In the genomic region with DNA sequence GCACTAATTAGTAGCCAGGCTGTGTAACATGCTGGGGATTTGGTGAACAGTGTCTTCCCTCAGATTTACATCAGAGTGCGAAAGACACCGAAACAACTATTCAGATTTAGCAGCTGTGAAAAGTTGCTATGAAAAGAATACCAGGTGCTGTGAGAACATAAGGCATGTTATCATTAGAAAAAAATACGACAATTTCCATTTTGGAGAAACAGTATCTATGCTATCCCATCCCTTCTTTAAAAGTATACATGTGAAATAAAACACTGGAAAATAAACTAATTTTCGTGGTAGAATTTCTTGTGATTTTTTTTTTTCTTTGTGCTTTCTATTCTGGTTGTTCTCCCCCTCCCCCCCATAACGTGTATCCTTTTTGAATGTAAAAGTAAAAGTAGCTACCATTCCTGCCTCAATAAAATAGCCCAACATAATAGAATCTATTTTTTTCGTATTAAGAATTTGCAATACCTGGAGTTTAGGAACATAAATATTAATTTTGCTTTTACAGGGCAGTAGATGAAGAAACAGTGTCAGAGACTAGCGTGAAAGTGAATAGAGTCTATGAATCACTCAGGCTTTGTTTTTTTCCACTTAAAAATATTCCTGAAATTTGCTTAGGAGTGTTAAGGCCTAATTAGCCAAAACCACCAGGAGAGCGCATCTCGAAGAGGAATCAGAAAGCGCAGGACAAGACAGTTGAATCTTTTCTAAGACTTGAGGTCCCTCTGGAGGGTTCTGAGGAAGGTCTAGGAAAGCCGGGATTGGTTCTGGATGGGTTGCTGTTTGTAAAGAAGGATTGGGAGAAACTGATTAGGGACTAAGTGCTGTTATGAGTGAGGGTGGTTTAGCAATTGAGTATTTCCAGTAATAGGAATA, we compare ENCODE assay signal across 8 cellular contexts. TPM values are rescaled to one million over a fixed set of nuclear protein-coding genes. Genes with fewer than 3 reads are reported as not detected.
DNase-seq lines count a peak whose midpoint lies in the region; ATAC-seq and TF ChIP-seq lines count a peak whose summit lies in the region.

No MANE protein-coding gene starts in this region.

- peaks cover 9% of the 10 kb centered on the region; the same call in 1 of the 2 replicates for H3K79me2 ChIP-seq in H9 (ENCODE audit: insufficient read depth, low read length)

- H3K18ac ChIP-seq in H9 (ENCODE audit: insufficient read length, low read depth, low read length): no peak overlapping the region

- CTCF ChIA-PET in CD4-positive, alpha-beta T cell (lab: Charles Lee): interaction anchor here (1.0 to 8.2 kb wide), 5 partner anchors 18 to 432 kb away, joined by 3 to 114 read pairs (median 3); no protein-coding TSS in a partner anchor

- intact Hi-C loops in CD4-positive, alpha-beta T cell (cut with DNase I, micrococcal nuclease): loop anchor here (2.0 to 10.0 kb wide), 7 partner anchors 17 to 1155 kb away; a partner anchor contains a TSS
- intact Hi-C loops in right cardiac atrium (cut with DNase I): no loop called here

- no peak overlapping the region for H4K5ac ChIP-seq in H9 (ENCODE audit: insufficient read length, low read depth, low read length)

- no CpG with 5 or more reads among the region's 11 CpGs for WGBS in H9 (ENCODE audit: extremely low coverage, insufficient read length, low lambda C conversion rate)
- 41% methylated on average over 11 of the region's 11 CpGs for WGBS in right cardiac atrium

- no peak overlapping the region for H2BK15ac ChIP-seq in H9 (ENCODE audit: low read depth, low read length)

- no peaks in the 10 kb centered on the region for H3K27me3 Mint-ChIP-seq in CD4-positive, alpha-beta T cell
- H3K27me3 Mint-ChIP-seq in H9 (ENCODE audit: low read depth) (no peaks in the 10 kb centered on the region), T-helper 17 cell (no peaks in the 10 kb centered on the region)
- no peaks in the 10 kb centered on the region for H3K27me3 Mint-ChIP-seq in stimulated activated naive CD8-positive, alpha-beta T cell treated with anti-CD3 and anti-CD28 coated beads, Interleukin-15, amount 100 ng/mL, for 72 hours

- DNase-seq in CD4-positive, alpha-beta T cell: no peak
- DNase-seq in H9 (no peak), T-helper 17 cell (no peak), right cardiac atrium (no peak), hepatic stellate cell (ENCODE audit: low spot score) (no peak), T-helper 9 cell (no peak)
- DNase-seq in stimulated activated naive CD8-positive, alpha-beta T cell treated with anti-CD3 and anti-CD28 coated beads, Interleukin-15, amount 100 ng/mL, for 72 hours: no peak

- POLR2A ChIA-PET in CD4-positive, alpha-beta T cell (lab: Charles Lee): interaction anchor here (0.6 to 3.7 kb wide), 11 partner anchors 11 to 410 kb away, joined by 3 to 32 read pairs (median 4); a partner anchor contains a TSS

- H3K56ac ChIP-seq in H9 (ENCODE audit: insufficient read length, low read depth, low read length): no peak overlapping the region

- H2BK20ac ChIP-seq in H9 (ENCODE audit: low read depth, low read length, poor library complexity, severe bottlenecking): no peak overlapping the region

- H3K14ac ChIP-seq in H9 (ENCODE audit: insufficient read depth, low read length): no peak overlapping the region

- peak overlapping the region; percentile 68 for H3K4me2 ChIP-seq in H9 (ENCODE audit: insufficient read depth, insufficient read length, low read length)

- no peak overlapping the region for H3K23ac ChIP-seq in H9 (ENCODE audit: insufficient read length, low read depth, low read length)

- H3K27me3 ChIP-seq in CD4-positive, alpha-beta T cell (ENCODE audit: control insufficient read depth, insufficient read depth, low read length): no peaks in the 10 kb centered on the region
- H3K27me3 ChIP-seq in H9 (ENCODE audit: insufficient read depth, low read length) (no peaks in the 10 kb centered on the region), right cardiac atrium (ENCODE audit: control insufficient read depth, insufficient read depth) (no peaks in the 10 kb centered on the region)

- H2BK120ac ChIP-seq in H9 (ENCODE audit: low read depth, low read length, poor library complexity, severe bottlenecking): no peak overlapping the region

- peak overlapping the region; percentile 92 for H3K27ac Mint-ChIP-seq in CD4-positive, alpha-beta T cell
- H3K27ac Mint-ChIP-seq in H9 (peak overlapping the region; percentile 94 to 99 (median 98)), T-helper 17 cell (peak overlapping the region; percentile 100)
- peak overlapping the region; percentile 65 to 98 for H3K27ac Mint-ChIP-seq in stimulated activated naive CD8-positive, alpha-beta T cell treated with anti-CD3 and anti-CD28 coated beads, Interleukin-15, amount 100 ng/mL, for 72 hours

- peaks cover 93% of the 10 kb centered on the region for H3K4me1 Mint-ChIP-seq in CD4-positive, alpha-beta T cell (ENCODE audit: low read depth)
- H3K4me1 Mint-ChIP-seq in H9 (peaks cover 40 to 49% of the 10 kb centered on the region in 2 experiments), T-helper 17 cell (peaks cover 61% of the 10 kb centered on the region)
- peaks cover 75% of the 10 kb centered on the region for H3K4me1 Mint-ChIP-seq in stimulated activated naive CD8-positive, alpha-beta T cell treated with anti-CD3 and anti-CD28 coated beads, Interleukin-15, amount 100 ng/mL, for 72 hours

- H2BK5ac ChIP-seq in H9 (ENCODE audit: insufficient read length, low read length): no peak overlapping the region

- no peaks in the 10 kb centered on the region for H3K9me3 Mint-ChIP-seq in CD4-positive, alpha-beta T cell
- H3K9me3 Mint-ChIP-seq in H9: no peaks in the 10 kb centered on the region
- H3K9me3 Mint-ChIP-seq in stimulated activated naive CD8-positive, alpha-beta T cell treated with anti-CD3 and anti-CD28 coated beads, Interleukin-15, amount 100 ng/mL, for 72 hours: no peaks in the 10 kb centered on the region

- H3K27ac ChIP-seq in CD4-positive, alpha-beta T cell (ENCODE audit: low read depth, low read length): peak overlapping the region; percentile 91
- H3K27ac ChIP-seq in H9 (ENCODE audit: insufficient read length, low read depth, low read length) (peak overlapping the region; percentile 89), right cardiac atrium (ENCODE audit: low read length) (peak overlapping the region; percentile 71)

- H3K4me1 ChIP-seq in H9 (ENCODE audit: insufficient read depth, low read length) (peaks cover 8% of the 10 kb centered on the region; the same call in 1 of the 2 replicates), right cardiac atrium (ENCODE audit: control insufficient read depth, insufficient read depth, low read length) (peaks cover 10% of the 10 kb centered on the region)

- H3K4me3 ChIP-seq in right cardiac atrium (ENCODE audit: low read length): peak overlapping the region; percentile 90

- H3K23me2 ChIP-seq in H9 (ENCODE audit: insufficient read length, low read depth, low read length, poor library complexity, severe bottlenecking): peaks cover 5% of the 10 kb centered on the region

- no peak overlapping the region for H4K8ac ChIP-seq in H9 (replicated peaks; ENCODE audit: insufficient read length, low read depth, low read length)

- H4K91ac ChIP-seq in H9 (ENCODE audit: insufficient read length, low read depth, low read length): no peak overlapping the region

- H2AK5ac ChIP-seq in H9 (ENCODE audit: insufficient read length, low read length): no peak overlapping the region

- H3K9ac ChIP-seq in H9 (ENCODE audit: extremely low read depth, insufficient read length, low read length): peak overlapping the region; percentile 78

- H2AFZ ChIP-seq in H9 (ENCODE audit: low read length): peak overlapping the region; percentile 76

- H3K4ac ChIP-seq in H9 (ENCODE audit: low read depth, low read length): no peak overlapping the region

- peaks cover 4% of the 10 kb centered on the region for H3K79me1 ChIP-seq in H9 (ENCODE audit: insufficient read depth, low read depth, low read length, poor library complexity, severe bottlenecking)

- H3K36me3 Mint-ChIP-seq in CD4-positive, alpha-beta T cell (ENCODE audit: low read depth): peaks cover 40% of the 10 kb centered on the region
- peaks cover 17 to 20% (median 20%) of the 10 kb centered on the region in 3 experiments; a peak in 6 of 7 replicates for H3K36me3 Mint-ChIP-seq in H9 (ENCODE audit: insufficient read depth in 1 of 3, low read depth in 3 of 3)
- H3K36me3 Mint-ChIP-seq in T-helper 17 cell (ENCODE audit: low read depth): peaks cover 7% of the 10 kb centered on the region

- no peak overlapping the region for H2BK12ac ChIP-seq in H9 (ENCODE audit: insufficient read length, low read depth, low read length)

- H3K9me3 ChIP-seq in CD4-positive, alpha-beta T cell (ENCODE audit: control insufficient read depth, low read length): no peaks in the 10 kb centered on the region
- H3K9me3 ChIP-seq in H9 (ENCODE audit: control insufficient read depth, low read depth, low read length) (no peaks in the 10 kb centered on the region), T-helper 17 cell (ENCODE audit: control insufficient read depth, low read length, poor library complexity, severe bottlenecking) (no peaks in the 10 kb centered on the region), right cardiac atrium (ENCODE audit: control insufficient read depth, low read length) (no peaks in the 10 kb centered on the region)

- TF ChIP-seq CTCF in CD4-positive, alpha-beta T cell (IDR thresholded peaks at IDR 0.05): no peak
- no peak for TF ChIP-seq CTCF in H9 (conservative IDR thresholded peaks at IDR 0.05)

- H4K20me1 ChIP-seq in H9 (ENCODE audit: control insufficient read depth, insufficient read depth, insufficient read length): no peaks in the 10 kb centered on the region

- peak overlapping the region; percentile 98 for H3K4me3 Mint-ChIP-seq in CD4-positive, alpha-beta T cell
- H3K4me3 Mint-ChIP-seq in H9 (peak overlapping the region; percentile 96 to 97), T-helper 17 cell (peak overlapping the region; percentile 99)
- H3K4me3 Mint-ChIP-seq in stimulated activated naive CD8-positive, alpha-beta T cell treated with anti-CD3 and anti-CD28 coated beads, Interleukin-15, amount 100 ng/mL, for 72 hours: peak overlapping the region; percentile 94 to 99

- H3T11ph ChIP-seq in H9 (ENCODE audit: low read length): peak overlapping the region; percentile 45

- no peak for ATAC-seq in CD4-positive, alpha-beta T cell (ENCODE audit: poor library complexity)
- ATAC-seq in T-helper 17 cell (no peak), right cardiac atrium (no peak), HG03342 (IDR thresholded peaks at IDR 0.05; ENCODE audit: unreplicated experiment) (no peak)
- no peak for ATAC-seq in stimulated activated naive CD8-positive, alpha-beta T cell treated with anti-CD3 and anti-CD28 coated beads, Interleukin-15, amount 100 ng/mL, for 72 hours

RNA-seq across cellular contexts. Expression of a gene that starts 0.8 kb away (rescaled TPM):
- total RNA-seq in CD4-positive, alpha-beta T cell: 100 to 1,000 TPM in 1 of 2 experiments, 10 to 100 TPM in 1; 99.9 to 106 TPM
- total RNA-seq in H9 (2021): 33.3 and 40.4 TPM in 2 replicates
- 10 to 100 TPM; 79.2 to 93.4 TPM for total RNA-seq in T-helper 17 cell
- 10 to 100 TPM; 43.6 to 57.6 (median 46.4) TPM for total RNA-seq in right cardiac atrium
- 25.8 TPM for polyA plus RNA-seq in right cardiac atrium

RNA-seq across cellular contexts. Expression of a gene that starts 2.0 kb away (rescaled TPM):
- total RNA-seq in CD4-positive, alpha-beta T cell: 10 to 100 TPM; 15.1 to 17.6 TPM
- total RNA-seq in H9 (2021) (263 and 279 TPM in 2 replicates), T-helper 17 cell (10 to 100 TPM; 13.9 to 16.0 TPM), right cardiac atrium (1 to 10 TPM; 1.5 to 3.9 (median 2.5) TPM)
- 2.9 TPM for polyA plus RNA-seq in right cardiac atrium

RNA-seq across cellular contexts. Expression of a gene that starts 19.8 kb away (rescaled TPM):
- under 1 TPM in 1 of 2 experiments, not detected in 1; 0.16 TPM for total RNA-seq in CD4-positive, alpha-beta T cell
- total RNA-seq in H9 (2021): 3.9 and 4.3 TPM in 2 replicates
- not detected for total RNA-seq in T-helper 17 cell
- 1 to 10 TPM; 3.3 to 6.0 (median 4.5) TPM for total RNA-seq in right cardiac atrium
- 3.4 TPM for polyA plus RNA-seq in right cardiac atrium

RNA-seq across cellular contexts. Expression of a gene that starts 49.3 kb away (rescaled TPM):
- not detected for total RNA-seq in CD4-positive, alpha-beta T cell
- 0.53 and 0.59 TPM in 2 replicates for total RNA-seq in H9 (2021)
- not detected for total RNA-seq in T-helper 17 cell
- 1 to 10 TPM; 1.6 to 4.3 (median 2.2) TPM for total RNA-seq in right cardiac atrium
- 2.1 TPM for polyA plus RNA-seq in right cardiac atrium

Comparison
In these comparisons a context has a peak if more than half of its experiments do, and no peak if none do; other contexts are left out.
1. RNA of a gene that starts 2.0 kb away (total RNA-seq): 263 to 279 TPM in H9; 15.1 to 17.6 TPM in CD4-positive, alpha-beta T cell, 13.9 to 16.0 TPM in T-helper 17 cell and 1.5 to 3.9 TPM in right cardiac atrium; every median in the first group is over 10 times any median in the second.
2. intact Hi-C loops: an anchor here in CD4-positive, alpha-beta T cell (2.0 to 10.0 kb wide); none called in right cardiac atrium.
3. Peak in every context shown above with its lines, with median percentiles within 50 percentile points of each other: H3K27ac ChIP-seq, H3K27ac Mint-ChIP-seq and H3K4me3 Mint-ChIP-seq.